In genomic region chr6:77313595-77313994, GRCh38 we compare ENCODE assay signal across 23 cellular contexts.
"Had no signal": no experiment of that assay in that cellular context is flagged by ENCODE, and none has a peak within 500 bp of the region (broad histone marks: within the 10 kb centered on the region; RNA-seq: fewer than 3 reads in every experiment).

No MANE protein-coding gene starts in this region.

- H3K27ac ChIP-seq: prostate gland, right atrium auricular region, suprapubic skin, transverse colon, upper lobe of right lung, uterus had no signal

- H3K9me3 ChIP-seq: prostate gland, right atrium auricular region, suprapubic skin, transverse colon, upper lobe of right lung, uterus had no signal

- H3K27me3 ChIP-seq: right atrium auricular region, suprapubic skin, transverse colon, upper lobe of right lung, uterus had no signal

- H3K36me3 ChIP-seq: prostate gland, right atrium auricular region, suprapubic skin, transverse colon, upper lobe of right lung, uterus had no signal

- DNase-seq: cortex of kidney; effector memory CD8-positive, alpha-beta T cell; hypothalamus; immature natural killer cell; islet precursor cell; mesendoderm; midbrain; naive thymus-derived CD8-positive, alpha-beta T cell; nephron progenitor cell; nucleus accumbens; stimulated activated CD4-positive, alpha-beta T cell treated with anti-CD3 and anti-CD28 coated beads, Interleukin-12 subunit alpha, Interleukin-12 subunit beta, amount 100 ng/mL, for 4 hours; stimulated activated CD4-positive, alpha-beta T cell treated with anti-CD3 and anti-CD28 coated beads, Interleukin-1b, Interleukin-23, amount 100 ng/mL, for 48 hours; stimulated activated CD4-positive, alpha-beta T cell treated with anti-CD3 and anti-CD28 coated beads, Interleukin-4, amount 100 ng/mL, for 1 hour; stimulated activated CD8-positive, alpha-beta memory T cell treated with anti-CD3 and anti-CD28 coated beads, Interleukin-4, amount 100 ng/mL, for 48 hours; stimulated activated naive CD4-positive, alpha-beta T cell; stimulated activated naive CD8-positive, alpha-beta T cell treated with anti-CD3 and anti-CD28 coated beads, Interleukin-15, amount 100 ng/mL, for 72 hours; transverse colon; upper lobe of right lung; uterus had no signal

- H3K4me1 ChIP-seq: prostate gland, right atrium auricular region, suprapubic skin, transverse colon, upper lobe of right lung, uterus had no signal

- H3K4me3 ChIP-seq: prostate gland, right atrium auricular region, smooth muscle cell, suprapubic skin, transverse colon, upper lobe of right lung, uterus had no signal
